In genomic region chr3:42786631-42787030, GRCh38 we compare ENCODE assay signal across 2 cellular contexts.
TF ChIP-seq lines count a peak whose summit lies in the region.

No MANE protein-coding gene starts in this region.

TF ChIP-seq in WTC11, 78 proteins besides CTCF, POLR2A, EP300 and RAD21:
- TF ChIP-seq ZNF121 (CRISPR knock-in tag; IDR thresholded peaks at IDR 0.05) = peak; percentile 49; the same call in 1 of the 2 replicates
- TF ChIP-seq ELF4 (CRISPR knock-in tag; IDR thresholded peaks at IDR 0.05; ENCODE audit: low read depth) = no peak

TF ChIP-seq in K562, 482 proteins besides CTCF, POLR2A, EP300 and RAD21:
- TF ChIP-seq PHTF2 (CRISPR knock-in tag; IDR thresholded peaks at IDR 0.05) = no peak
- TF ChIP-seq ZBTB40 (IDR thresholded peaks at IDR 0.05) = no peak
- no peak for TF ChIP-seq ZBTB40 (CRISPR knock-in tag; IDR thresholded peaks at IDR 0.05)
- TF ChIP-seq ZNF79 (CRISPR knock-in tag; IDR thresholded peaks at IDR 0.05; ENCODE audit: low read depth) = 0 out of 2 replicates have a peak, but pooled peaks have one; percentile 44
- peak; percentile 84 for TF ChIP-seq RBM25 (IDR thresholded peaks at IDR 0.05; ENCODE audit: low read depth, low read length, severe bottlenecking)
- TF ChIP-seq BCOR (IDR thresholded peaks at IDR 0.05) = 0 out of 2 replicates have a peak, but pooled peaks have one; percentile 20
- TF ChIP-seq NFIC (IDR thresholded peaks at IDR 0.05) = no peak
- no peak for TF ChIP-seq FOXK2 (conservative IDR thresholded peaks at IDR 0.05 in 1 of 2, IDR thresholded peaks at IDR 0.05 in 1 of 2; ENCODE audit: low read depth in 2 of 2)
- no peak for TF ChIP-seq TOE1 (IDR thresholded peaks at IDR 0.05; ENCODE audit: borderline replicate concordance)
- TF ChIP-seq TOE1 (CRISPR knock-in tag; IDR thresholded peaks at IDR 0.05; ENCODE audit: borderline replicate concordance, low read depth) = no peak
- peak; percentile 96 for TF ChIP-seq ZNF121 (CRISPR knock-in tag; conservative IDR thresholded peaks at IDR 0.05)
- no peak for TF ChIP-seq PURB (CRISPR knock-in tag; IDR thresholded peaks at IDR 0.05; ENCODE audit: low read depth)
